In the genomic region with DNA sequence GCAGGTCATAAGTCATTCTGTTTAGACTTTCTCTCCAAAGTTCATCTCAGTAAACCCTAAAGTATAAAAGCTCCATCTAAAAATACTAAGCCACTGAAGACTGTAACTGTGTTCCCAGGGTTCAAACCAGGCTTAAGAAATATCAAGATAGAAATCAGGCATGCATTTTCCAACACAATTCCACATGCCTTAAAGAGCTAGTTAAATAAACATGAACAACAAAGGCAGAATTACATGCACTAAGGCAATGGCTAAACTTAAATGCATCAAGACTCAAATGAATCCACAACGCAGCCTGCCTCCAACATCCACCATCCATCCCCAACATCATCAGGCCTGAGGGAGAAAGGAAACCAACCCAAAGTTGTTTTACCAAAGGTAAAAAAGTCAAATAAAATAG, we compare ENCODE assay signal across 24 cellular contexts. TPM values are rescaled to one million over a fixed set of nuclear protein-coding genes. Genes with fewer than 3 reads are reported as not detected.
DNase-seq lines count a peak whose midpoint lies in the region; ATAC-seq and TF ChIP-seq lines count a peak whose summit lies in the region.
"Had no signal": no experiment of that assay in that cellular context is flagged by ENCODE, and none has a peak within 500 bp of the region (broad histone marks: within the 10 kb centered on the region; RNA-seq: fewer than 3 reads in every experiment).

No MANE protein-coding gene starts in this region.

- no peak for TF ChIP-seq POLR2A in suprapubic skin (IDR thresholded peaks at IDR 0.05)

- no peak overlapping the region for H3K4me3 Mint-ChIP-seq in Calu3 (ENCODE audit: low read depth, unreplicated experiment)
- no peak overlapping the region for H3K4me3 Mint-ChIP-seq in mesothelial cell of epicardium
- H3K4me3 Mint-ChIP-seq: nephron had no signal

- intact Hi-C loops in Calu3 (cut with micrococcal nuclease; ENCODE audit: unreplicated experiment), result no loop called here
- intact Hi-C loops in left lung (cut with DNase I), result no loop called here

- no TSS peak for BruUV-seq in Calu3 (replicated peaks; lab: Mats Ljungman, UMichigan)

- peaks cover 42% of the 10 kb centered on the region for H3K4me1 ChIP-seq in adipocyte (ENCODE audit: control insufficient read depth, insufficient read depth, low read length)
- H3K4me1 ChIP-seq in left lung, result peaks cover 0 to 64% of the 10 kb centered on the region in 2 donors
- H3K4me1 ChIP-seq in suprapubic skin, result peaks cover 20% of the 10 kb centered on the region
- H3K4me1 ChIP-seq: BLaER1, body of pancreas had no signal

- H3K27me3 ChIP-seq in adipocyte (replicated peaks; ENCODE audit: control insufficient read depth, insufficient read depth, low read length), result no peaks in the 10 kb centered on the region
- no peaks in the 10 kb centered on the region for H3K27me3 ChIP-seq in left lung
- no peaks in the 10 kb centered on the region for H3K27me3 ChIP-seq in suprapubic skin
- H3K27me3 ChIP-seq: BLaER1, body of pancreas, dorsolateral prefrontal cortex had no signal

- ATAC-seq in left lung, result peak; percentile 21

- no peak for TF ChIP-seq EP300 in suprapubic skin (IDR thresholded peaks at IDR 0.05)

- CTCF ChIA-PET in Calu3 (lab: Charles Lee), result no interaction called here

- H3K27ac ChIP-seq in left lung (peak overlapping the region in 1 of 2 donors; percentile 89), suprapubic skin (peak overlapping the region; percentile 39)
- H3K27ac ChIP-seq: BLaER1, dorsolateral prefrontal cortex had no signal

- H3K36me3 ChIP-seq in adipocyte (ENCODE audit: control insufficient read depth, insufficient read depth, low read length, severe bottlenecking) (no peaks in the 10 kb centered on the region), left lung (no peaks in the 10 kb centered on the region), suprapubic skin (no peaks in the 10 kb centered on the region)
- H3K36me3 ChIP-seq: BLaER1, HAP-1, thoracic aorta had no signal

- peaks cover under 1% of the 10 kb centered on the region for H3K9me3 ChIP-seq in adipocyte (ENCODE audit: control insufficient read depth, low read length)
- no peaks in the 10 kb centered on the region for H3K9me3 ChIP-seq in left lung
- H3K9me3 ChIP-seq in suprapubic skin, result no peaks in the 10 kb centered on the region
- H3K9me3 ChIP-seq: BLaER1, body of pancreas, HAP-1, mucosa of descending colon, thoracic aorta had no signal

- H3K27me3 Mint-ChIP-seq in Calu3 (ENCODE audit: unreplicated experiment), result no peaks in the 10 kb centered on the region
- no peaks in the 10 kb centered on the region for H3K27me3 Mint-ChIP-seq in mesothelial cell of epicardium (ENCODE audit: low read depth)

- peaks cover 14% of the 10 kb centered on the region for H3K4me1 Mint-ChIP-seq in Calu3 (ENCODE audit: low read depth, unreplicated experiment)
- H3K4me1 Mint-ChIP-seq in mesothelial cell of epicardium, result peaks cover 9% of the 10 kb centered on the region
- H3K4me1 Mint-ChIP-seq: nephron had no signal

- TF ChIP-seq CTCF in Calu3 (IDR thresholded peaks at IDR 0.05; ENCODE audit: unreplicated experiment) (no peak), left lung (IDR thresholded peaks at IDR 0.05) (no peak), suprapubic skin (IDR thresholded peaks at IDR 0.05) (no peak), mesothelial cell of epicardium (IDR thresholded peaks at IDR 0.05; ENCODE audit: unreplicated experiment) (no peak)

- WGBS in suprapubic skin, result 86% methylated on average over 1 of the region's 1 CpG

- H3K9ac ChIP-seq in adipocyte (ENCODE audit: low read length), result peak overlapping the region; percentile 30
- H3K9ac ChIP-seq: BLaER1 had no signal

- peaks cover 6% of the 10 kb centered on the region for H3K36me3 Mint-ChIP-seq in Calu3 (ENCODE audit: insufficient read depth, unreplicated experiment)
- peaks cover 10% of the 10 kb centered on the region for H3K36me3 Mint-ChIP-seq in mesothelial cell of epicardium

- H3K9me3 Mint-ChIP-seq in Calu3 (ENCODE audit: low read depth, unreplicated experiment) (no peaks in the 10 kb centered on the region), mesothelial cell of epicardium (peaks cover 20% of the 10 kb centered on the region)

- DNase-seq in Calu3 (no peak), adipocyte (ENCODE audit: low read depth) (peak; percentile 58), left lung (no peak), suprapubic skin (ENCODE audit: low spot score in 2 of 2) (no peak), occipital lobe (lab: John Stamatoyannopoulos, UW) (no peak), NCI-H1105 treated with DMSO at 0.1 percent for 48 hours (lab: John Stamatoyannopoulos, UW) (no peak), mesothelial cell of epicardium (ENCODE audit: low spot score in 2 of 2, unreplicated experiment in 2 of 2) (no peak)
- DNase-seq: activated CD4-positive, alpha-beta T cell treated with anti-CD3 and anti-CD28 coated beads for 4 hours; activated CD8-positive, alpha-beta memory T cell treated with anti-CD3 and anti-CD28 coated beads for 24 hours; activated effector memory CD4-positive, alpha-beta T cell treated with Interleukin-2 at 50 U/mL for 16 hours; COR-L47; DMS79; dorsolateral prefrontal cortex; KG1; MM.1S; NCI-H1436 treated with DMSO at 0.1 percent for 48 hours; NCI-H510A; stimulated activated naive CD4-positive, alpha-beta T cell had no signal

- H3K27ac Mint-ChIP-seq in Calu3 (ENCODE audit: unreplicated experiment) (peak overlapping the region; percentile 26), mesothelial cell of epicardium (no peak overlapping the region)
- H3K27ac Mint-ChIP-seq: nephron had no signal

- peak overlapping the region; percentile 65 for H3K4me3 ChIP-seq in adipocyte (ENCODE audit: low read length)
- H3K4me3 ChIP-seq in left lung, result peak overlapping the region in 1 of 2 donors; percentile 4
- no peak overlapping the region for H3K4me3 ChIP-seq in suprapubic skin
- H3K4me3 ChIP-seq: BLaER1, body of pancreas, dorsolateral prefrontal cortex, HAP-1, mucosa of descending colon, thoracic aorta had no signal

RNA-seq across cellular contexts. Expression of a gene that starts 46.1 kb away (rescaled TPM):
- 13.8 and 14.8 TPM in 2 replicates for total RNA-seq in Calu3 (2022)
- total RNA-seq in left lung, result 10 to 100 TPM; 38.7 to 89.5 TPM
- 10 to 100 TPM in 2 of 4 donors, 1 to 10 TPM in 2; 4.1 to 32.9 (median 8.3) TPM for total RNA-seq in suprapubic skin
- total RNA-seq in occipital lobe, result 148 TPM
- total RNA-seq in mesothelial cell of epicardium, result 41.3 to 44.8 TPM (median 43.2 TPM) in 3 replicates
